Comparison of ENCODE assay signal across 14 cellular contexts in genomic region chr17:42130310-42130936, GRCh38. TPM values are rescaled to one million over a fixed set of nuclear protein-coding genes. Genes with fewer than 3 reads are reported as not detected.
DNase-seq lines count a peak whose midpoint lies in the region; ATAC-seq and TF ChIP-seq lines count a peak whose summit lies in the region.
"Had no signal": no experiment of that assay in that cellular context is flagged by ENCODE, and none has a peak within 500 bp of the region (broad histone marks: within the 10 kb centered on the region; RNA-seq: fewer than 3 reads in every experiment).

No MANE protein-coding gene starts in this region.

- H3K36me3 ChIP-seq in BLaER1 treated with 17β-estradiol and CSF1 and Interleukin-3, amounts not matched to agents 10 nM and 100 nM = peaks cover 64 to 81% (median 72%) of the 10 kb centered on the region in 11 experiments
- H3K36me3 ChIP-seq in Karpas-422 (ENCODE audit: insufficient read depth, low read length) (peaks cover 17% of the 10 kb centered on the region), osteoblast (ENCODE audit: insufficient read depth, low read length) (peaks cover 53% of the 10 kb centered on the region), mesendoderm (ENCODE audit: control insufficient read depth, insufficient read depth, low read length) (peaks cover 18% of the 10 kb centered on the region)

- ATAC-seq in GM19395 (IDR thresholded peaks at IDR 0.05; ENCODE audit: unreplicated experiment) = no peak

- no peak overlapping the region for H3K4ac ChIP-seq in mesendoderm (ENCODE audit: low read depth, low read length)

- peaks cover 16% of the 10 kb centered on the region for H3K79me1 ChIP-seq in mesendoderm (ENCODE audit: low read length)

- H3K36me3 Mint-ChIP-seq in dendritic cell treated with granulocyte-macrophage colony-stimulating factor and Interleukin-4, amounts not matched to agents 40 ng/mL and 50 ng/mL, for 4 days (ENCODE audit: low read depth) = peaks cover 88% of the 10 kb centered on the region

- H3K23ac ChIP-seq in mesendoderm (ENCODE audit: low read length) = no peak overlapping the region

- TF ChIP-seq CTCF in osteoblast (IDR thresholded peaks at IDR 0.05; ENCODE audit: extremely low read depth, low read depth, low read length) (no peak), lower leg skin (IDR thresholded peaks at IDR 0.05) (no peak)

- H2AK5ac ChIP-seq in mesendoderm (ENCODE audit: low read length) = no peak overlapping the region

- no peak overlapping the region for H4K5ac ChIP-seq in mesendoderm (ENCODE audit: low read length)

- DNase-seq in Karpas-422 (no peak), osteoblast (ENCODE audit: insufficient read length, low spot score, missing footprints) (peak; percentile 54), lower leg skin (ENCODE audit: low spot score in 2 of 2) (no peak), mesendoderm (no peak), globus pallidus (ENCODE audit: low spot score) (no peak)
- DNase-seq: activated CD4-positive, alpha-beta T cell treated with anti-CD3 and anti-CD28 coated beads for 4 hours; SJCRH30; stimulated activated CD4-positive, alpha-beta T cell treated with anti-CD3 and anti-CD28 coated beads, Interleukin-15, amount 100 ng/mL, for 24 hours; stimulated activated naive CD4-positive, alpha-beta T cell treated with Interleukin-2 at 50 U/mL for 16 hours had no signal

- no peak overlapping the region for H4K8ac ChIP-seq in mesendoderm (ENCODE audit: low read depth, low read length)

- no peaks in the 10 kb centered on the region for H3K27me3 Mint-ChIP-seq in dendritic cell treated with granulocyte-macrophage colony-stimulating factor and Interleukin-4, amounts not matched to agents 40 ng/mL and 50 ng/mL, for 4 days

- H4K20me1 ChIP-seq in BLaER1 treated with 17β-estradiol and CSF1 and Interleukin-3, amounts not matched to agents 10 nM and 100 nM = peaks cover 7 to 89% (median 69%) of the 10 kb centered on the region in 11 experiments; a peak in 20 of 22 replicates
- H4K20me1 ChIP-seq in Karpas-422 (ENCODE audit: insufficient read depth, low read depth, low read length) (peaks cover 41% of the 10 kb centered on the region), osteoblast (ENCODE audit: insufficient read depth, low read length) (peaks cover 56% of the 10 kb centered on the region)

- peak overlapping the region in 1 of 10 experiments; percentile 30; a peak in 1 of 20 replicates for H3K4me3 ChIP-seq in BLaER1 treated with 17β-estradiol and CSF1 and Interleukin-3, amounts not matched to agents 10 nM and 100 nM
- H3K4me3 ChIP-seq in Karpas-422 (ENCODE audit: low read length) (no peak overlapping the region), osteoblast (ENCODE audit: insufficient read depth, low read length) (no peak overlapping the region), lower leg skin (ENCODE audit: low read depth, poor library complexity, severe bottlenecking) (no peak overlapping the region), mesendoderm (ENCODE audit: low read length) (no peak overlapping the region)
- H3K4me3 ChIP-seq: SJCRH30 had no signal

- H2BK15ac ChIP-seq in mesendoderm (replicated peaks; ENCODE audit: low read depth) = no peak overlapping the region

- intact Hi-C loops in dendritic cell treated with granulocyte-macrophage colony-stimulating factor and Interleukin-4, amounts not matched to agents 40 ng/mL and 50 ng/mL, for 4 days (cut with micrococcal nuclease) = loop anchor here (5.0 kb wide), 1 partner anchor 37 kb away; no protein-coding TSS in a partner anchor
- intact Hi-C loops in lower leg skin (cut with DNase I; ENCODE audit: low total_unique reads) = no loop called here

- H3K9me3 ChIP-seq in BLaER1 treated with 17β-estradiol and CSF1 and Interleukin-3, amounts not matched to agents 10 nM and 100 nM (replicated peaks in 1 of 11) = no peaks in the 10 kb centered on the region
- no peaks in the 10 kb centered on the region for H3K9me3 ChIP-seq in Karpas-422 (ENCODE audit: low read length)
- no peaks in the 10 kb centered on the region for H3K9me3 ChIP-seq in osteoblast (ENCODE audit: low read depth, low read length)
- H3K9me3 ChIP-seq: SJCRH30 had no signal

- H3K4me1 ChIP-seq in BLaER1 treated with 17β-estradiol and CSF1 and Interleukin-3, amounts not matched to agents 10 nM and 100 nM = peaks cover 48 to 86% (median 76%) of the 10 kb centered on the region in 10 experiments
- H3K4me1 ChIP-seq in Karpas-422 (ENCODE audit: low read length) = peaks cover 44% of the 10 kb centered on the region
- peaks cover 32% of the 10 kb centered on the region for H3K4me1 ChIP-seq in osteoblast (ENCODE audit: insufficient read depth, low read length)
- peaks cover under 1% of the 10 kb centered on the region for H3K4me1 ChIP-seq in mesendoderm (ENCODE audit: control insufficient read depth, low read depth, low read length)

- no peak overlapping the region for H2BK120ac ChIP-seq in mesendoderm (ENCODE audit: low read depth, low read length)

- H2AFZ ChIP-seq in Karpas-422 (ENCODE audit: low read length) (no peak overlapping the region), osteoblast (ENCODE audit: low read length) (no peak overlapping the region)

- H3K9me2 ChIP-seq in Karpas-422 (replicated peaks; ENCODE audit: insufficient read depth, low read length) = no peaks in the 10 kb centered on the region

- peak overlapping the region; percentile 53 for H3K4me3 Mint-ChIP-seq in dendritic cell treated with granulocyte-macrophage colony-stimulating factor and Interleukin-4, amounts not matched to agents 40 ng/mL and 50 ng/mL, for 4 days

- peak overlapping the region; percentile 85 for H3K27ac Mint-ChIP-seq in dendritic cell treated with granulocyte-macrophage colony-stimulating factor and Interleukin-4, amounts not matched to agents 40 ng/mL and 50 ng/mL, for 4 days

- H3K79me2 ChIP-seq in Karpas-422 (ENCODE audit: low read length) = peaks cover 49% of the 10 kb centered on the region
- H3K79me2 ChIP-seq in osteoblast (ENCODE audit: insufficient read depth, low read length) = peaks cover 71% of the 10 kb centered on the region
- H3K79me2 ChIP-seq in mesendoderm (ENCODE audit: control insufficient read depth, insufficient read depth, low read length) = peaks cover 9% of the 10 kb centered on the region

- H3K27me3 ChIP-seq in BLaER1 treated with 17β-estradiol and CSF1 and Interleukin-3, amounts not matched to agents 10 nM and 100 nM = no peaks in the 10 kb centered on the region
- no peaks in the 10 kb centered on the region for H3K27me3 ChIP-seq in Karpas-422 (ENCODE audit: low read length)
- no peaks in the 10 kb centered on the region for H3K27me3 ChIP-seq in osteoblast (ENCODE audit: insufficient read depth, low read length)
- no peaks in the 10 kb centered on the region for H3K27me3 ChIP-seq in mesendoderm (ENCODE audit: insufficient read depth, low read length, poor library complexity)
- H3K27me3 ChIP-seq: SJCRH30 had no signal

- no peaks in the 10 kb centered on the region for H3K9me3 Mint-ChIP-seq in dendritic cell treated with granulocyte-macrophage colony-stimulating factor and Interleukin-4, amounts not matched to agents 40 ng/mL and 50 ng/mL, for 4 days

- H3K56ac ChIP-seq in mesendoderm (ENCODE audit: low read length) = no peak overlapping the region

- no peak overlapping the region for H2BK5ac ChIP-seq in mesendoderm (ENCODE audit: low read length)

- peak overlapping the region; percentile 48 to 90 (median 68); a peak in 20 of 22 replicates for H3K27ac ChIP-seq in BLaER1 treated with 17β-estradiol and CSF1 and Interleukin-3, amounts not matched to agents 10 nM and 100 nM
- H3K27ac ChIP-seq in Karpas-422 (ENCODE audit: low read length) (peak overlapping the region; percentile 91; the same call in 1 of the 2 replicates), osteoblast (ENCODE audit: low read depth, low read length) (no peak overlapping the region), mesendoderm (ENCODE audit: low read depth, low read length) (no peak overlapping the region)
- H3K27ac ChIP-seq: C4-2B, SJCRH30 had no signal

- TF ChIP-seq POLR2A in lower leg skin (IDR thresholded peaks at IDR 0.05) = no peak

- WGBS in lower leg skin, 2 donors = 94 to 96% methylated on average over 16 of the region's 16 CpGs
- no CpG with 5 or more reads among the region's 16 CpGs for WGBS in mesendoderm (ENCODE audit: extremely low coverage, insufficient coverage, low lambda C conversion rate)

- no peak overlapping the region for H3K18ac ChIP-seq in mesendoderm (ENCODE audit: low read length)

- H3K4me2 ChIP-seq in BLaER1 treated with 17β-estradiol and CSF1 and Interleukin-3, amounts not matched to agents 10 nM and 100 nM = peak overlapping the region in 9 of 11 experiments; percentile 79 to 95 (median 90); a peak in 18 of 22 replicates
- no peak overlapping the region for H3K4me2 ChIP-seq in Karpas-422 (ENCODE audit: low read depth, low read length, poor library complexity, severe bottlenecking)
- no peak overlapping the region for H3K4me2 ChIP-seq in osteoblast (ENCODE audit: insufficient read depth, low read length)
- no peak overlapping the region for H3K4me2 ChIP-seq in mesendoderm (ENCODE audit: low read length)

- peak overlapping the region in 9 of 11 experiments; percentile 30 to 75 (median 55); a peak in 10 of 22 replicates for H3K9ac ChIP-seq in BLaER1 treated with 17β-estradiol and CSF1 and Interleukin-3, amounts not matched to agents 10 nM and 100 nM
- no peak overlapping the region for H3K9ac ChIP-seq in Karpas-422 (ENCODE audit: low read length)
- no peak overlapping the region for H3K9ac ChIP-seq in mesendoderm (ENCODE audit: low read length)

- peaks cover 67% of the 10 kb centered on the region for H3K4me1 Mint-ChIP-seq in dendritic cell treated with granulocyte-macrophage colony-stimulating factor and Interleukin-4, amounts not matched to agents 40 ng/mL and 50 ng/mL, for 4 days (ENCODE audit: low read depth)

RNA-seq across cellular contexts. Expression of gene HSPB9, which starts 7.8 kb away (rescaled TPM):
- 0.29 and 0.37 TPM in 2 replicates for total RNA-seq in Karpas-422 (2014; rRNA removed; shearing (Covaris generic); ENCODE audit: low replicate concordance)
- total RNA-seq in osteoblast (not detected in 2 replicates), lower leg skin (under 1 TPM in 1 of 4 donors, not detected in 3; 0.23 TPM)
- polyA plus RNA-seq in mesendoderm (2013, experiment 1 of 2) = 0.13 TPM
- 0.10 TPM for polyA plus RNA-seq in mesendoderm (2013, experiment 2 of 2)
- total RNA-seq: myocyte had no signal

RNA-seq across cellular contexts. Expression of gene KAT2A, which starts 9.3 kb away (rescaled TPM):
- 26.7 and 34.6 TPM in 2 replicates for total RNA-seq in Karpas-422 (2014; rRNA removed; shearing (Covaris generic); ENCODE audit: low replicate concordance)
- 8.3 and 9.0 TPM in 2 replicates for total RNA-seq in osteoblast
- 10 to 100 TPM; 25.3 to 55.5 (median 37.1) TPM for total RNA-seq in lower leg skin
- 24.6 TPM for polyA plus RNA-seq in mesendoderm (2013, experiment 1 of 2)
- 23.2 TPM for polyA plus RNA-seq in mesendoderm (2013, experiment 2 of 2)

RNA-seq across cellular contexts. Expression of gene DHX58, which starts 17.9 kb away (rescaled TPM):
- 12.6 and 20.3 TPM in 2 replicates for total RNA-seq in Karpas-422 (2014; rRNA removed; shearing (Covaris generic); ENCODE audit: low replicate concordance)
- total RNA-seq in osteoblast (18.5 and 23.0 TPM in 2 replicates), lower leg skin (10 to 100 TPM in 3 of 4 donors, 1 to 10 TPM in 1; 7.5 to 16.5 (median 12.1) TPM)
- 1.6 TPM for polyA plus RNA-seq in mesendoderm (2013, experiment 1 of 2)
- 1.5 TPM for polyA plus RNA-seq in mesendoderm (2013, experiment 2 of 2)

RNA-seq across cellular contexts. Expression of gene RAB5C, which starts 24.4 kb away (rescaled TPM):
- total RNA-seq in Karpas-422 (2014; rRNA removed; shearing (Covaris generic); ENCODE audit: low replicate concordance) = 56.9 and 59.5 TPM in 2 replicates
- total RNA-seq in osteoblast = 80.0 and 90.5 TPM in 2 replicates
- 100 to 1,000 TPM in 1 of 4 donors, 10 to 100 TPM in 3; 74.0 to 104 (median 87.4) TPM for total RNA-seq in lower leg skin
- polyA plus RNA-seq in mesendoderm (2013, experiment 1 of 2) = 89.0 TPM
- 91.0 TPM for polyA plus RNA-seq in mesendoderm (2013, experiment 2 of 2)

RNA-seq across cellular contexts. Expression of gene ZNF385C, which starts 32.1 kb away (rescaled TPM):
- not detected in 2 replicates for total RNA-seq in Karpas-422 (2014; rRNA removed; shearing (Covaris generic); ENCODE audit: low replicate concordance)
- total RNA-seq in osteoblast (not detected in 2 replicates), lower leg skin (1 to 10 TPM in 1 of 4 donors, under 1 TPM in 1, not detected in 2; 0.29 to 1.3 TPM)
- 3.5 TPM for polyA plus RNA-seq in mesendoderm (2013, experiment 1 of 2)
- 3.2 TPM for polyA plus RNA-seq in mesendoderm (2013, experiment 2 of 2)

Comparison
In these comparisons a context has a peak if more than half of its experiments do, and no peak if none do; other contexts are left out.
1. H3K27ac ChIP-seq: peak in BLaER1 treated with 17β-estradiol and CSF1 and Interleukin-3, amounts not matched to agents 10 nM and 100 nM (11 of 11) and Karpas-422 (single experiment); none in osteoblast (single experiment) and mesendoderm (single experiment).
2. H3K4me2 ChIP-seq: peak in BLaER1 treated with 17β-estradiol and CSF1 and Interleukin-3, amounts not matched to agents 10 nM and 100 nM (9 of 11); none in Karpas-422 (single experiment), osteoblast (single experiment) and mesendoderm (single experiment).
3. H3K9ac ChIP-seq: peak in BLaER1 treated with 17β-estradiol and CSF1 and Interleukin-3, amounts not matched to agents 10 nM and 100 nM (9 of 11); none in Karpas-422 (single experiment) and mesendoderm (single experiment).